In genomic region chr1:2525524-2525895, GRCh38 we compare ENCODE assay signal across 8 cellular contexts. TPM values are rescaled to one million over a fixed set of nuclear protein-coding genes. Genes with fewer than 3 reads are reported as not detected.
A peak's percentile ranks its signal among the peaks of the same experiment; 100 is the strongest.
DNase-seq lines count a peak whose midpoint lies in the region; ATAC-seq and TF ChIP-seq lines count a peak whose summit lies in the region.

No MANE protein-coding gene starts in this region.

- H3K9me3 Mint-ChIP-seq in T-helper 2 cell treated with Interferon-gamma antibody and Interleukin-4, amounts not matched to agents 5 μg/mL and 100 μg/mL, for 36 hours = no peaks in the 10 kb centered on the region
- no peaks in the 10 kb centered on the region for H3K9me3 Mint-ChIP-seq in activated naive CD8-positive, alpha-beta T cell treated with anti-CD3 and anti-CD28 coated beads, Interleukin-2, amount 10 ng/mL, durations not matched to agents 7 days and 5 days

- peak overlapping the region; percentile 6 to 91 for H3K27ac ChIP-seq in testis

- POLR2A ChIA-PET in activated naive CD8-positive, alpha-beta T cell treated with anti-CD3 and anti-CD28 coated beads, Interleukin-2, amount 10 ng/mL, durations not matched to agents 7 days and 5 days (lab: Charles Lee) = interaction anchor here (0.6 to 4.2 kb wide), 15 partner anchors 8 to 331 kb away, joined by 3 to 128 read pairs (median 4); partner anchors contain the start of genes MORN1, PEX10, PRXL2B and RER1

- no peaks in the 10 kb centered on the region for H3K9me3 ChIP-seq in testis

- H3K27me3 Mint-ChIP-seq in T-helper 2 cell treated with Interferon-gamma antibody and Interleukin-4, amounts not matched to agents 5 μg/mL and 100 μg/mL, for 36 hours (ENCODE audit: low read depth) = peaks cover 11% of the 10 kb centered on the region
- H3K27me3 Mint-ChIP-seq in activated naive CD8-positive, alpha-beta T cell treated with anti-CD3 and anti-CD28 coated beads, Interleukin-2, amount 10 ng/mL, durations not matched to agents 7 days and 5 days = peaks cover 10% of the 10 kb centered on the region

- TF ChIP-seq POLR2A in testis (IDR thresholded peaks at IDR 0.05) = no peak

- H3K27ac Mint-ChIP-seq in T-helper 2 cell treated with Interferon-gamma antibody and Interleukin-4, amounts not matched to agents 5 μg/mL and 100 μg/mL, for 36 hours = no peak overlapping the region
- H3K27ac Mint-ChIP-seq in activated naive CD8-positive, alpha-beta T cell treated with anti-CD3 and anti-CD28 coated beads, Interleukin-2, amount 10 ng/mL, durations not matched to agents 7 days and 5 days = peak overlapping the region; percentile 92

- intact Hi-C loops in testis (cut with DNase I; ENCODE audit: low total_unique reads) = no loop called here

- no peak for ATAC-seq in activated naive CD8-positive, alpha-beta T cell treated with anti-CD3 and anti-CD28 coated beads, Interleukin-2, amount 10 ng/mL, durations not matched to agents 7 days and 5 days (ENCODE audit: low read depth)

- whole genome bisulfite sequencing in testis, 2 donors = 0 to 1% methylated on average over 4 to 18 of the region's 18 CpGs

- H3K4me3 ChIP-seq in testis = peak overlapping the region; percentile 71 to 82

- no peaks in the 10 kb centered on the region for H3K36me3 ChIP-seq in testis (ENCODE audit: low read depth, missing control alignments)

- peaks cover 30% of the 10 kb centered on the region for H3K4me1 Mint-ChIP-seq in T-helper 2 cell treated with Interferon-gamma antibody and Interleukin-4, amounts not matched to agents 5 μg/mL and 100 μg/mL, for 36 hours (ENCODE audit: low read depth)
- peaks cover 33% of the 10 kb centered on the region for H3K4me1 Mint-ChIP-seq in activated naive CD8-positive, alpha-beta T cell treated with anti-CD3 and anti-CD28 coated beads, Interleukin-2, amount 10 ng/mL, durations not matched to agents 7 days and 5 days

- H3K36me3 Mint-ChIP-seq in T-helper 2 cell treated with Interferon-gamma antibody and Interleukin-4, amounts not matched to agents 5 μg/mL and 100 μg/mL, for 36 hours (ENCODE audit: low read depth) = peaks cover 17% of the 10 kb centered on the region
- H3K36me3 Mint-ChIP-seq in activated naive CD8-positive, alpha-beta T cell treated with anti-CD3 and anti-CD28 coated beads, Interleukin-2, amount 10 ng/mL, durations not matched to agents 7 days and 5 days = no peaks in the 10 kb centered on the region

- no peak for DNase-seq in T-helper 2 cell treated with Interferon-gamma antibody and Interleukin-4, amounts not matched to agents 5 μg/mL and 100 μg/mL, for 36 hours (ENCODE audit: low spot score)
- DNase-seq in T-helper 2 cell = no peak
- DNase-seq in activated naive CD8-positive, alpha-beta T cell treated with anti-CD3 and anti-CD28 coated beads, Interleukin-2, amount 10 ng/mL, durations not matched to agents 7 days and 5 days = no peak
- DNase-seq in left kidney (ENCODE audit: low read depth, low spot score) = peak; percentile 47
- DNase-seq in testis = no peak
- DNase-seq in LoVo (ENCODE audit: low spot score) = no peak
- no peak for DNase-seq in middle frontal gyrus (ENCODE audit: extremely low spot score, low spot score)
- no peak for DNase-seq in C1 segment of cervical spinal cord (lab: John Stamatoyannopoulos, UW)

- TF ChIP-seq CTCF in testis (IDR thresholded peaks at IDR 0.05) = no peak

- H3K4me3 Mint-ChIP-seq in T-helper 2 cell treated with Interferon-gamma antibody and Interleukin-4, amounts not matched to agents 5 μg/mL and 100 μg/mL, for 36 hours = peak overlapping the region; percentile 83
- H3K4me3 Mint-ChIP-seq in activated naive CD8-positive, alpha-beta T cell treated with anti-CD3 and anti-CD28 coated beads, Interleukin-2, amount 10 ng/mL, durations not matched to agents 7 days and 5 days = peak overlapping the region; percentile 86

- H3K4me1 ChIP-seq in testis = peaks cover 46% of the 10 kb centered on the region

- no peaks in the 10 kb centered on the region for H3K27me3 ChIP-seq in testis

RNA-seq across cellular contexts. Expression of gene PANK4, which starts 0.9 kb away (rescaled TPM):
- 10 to 100 TPM; 86.5 to 88.9 TPM for total RNA-seq in activated naive CD8-positive, alpha-beta T cell treated with anti-CD3 and anti-CD28 coated beads, Interleukin-2, amount 10 ng/mL, durations not matched to agents 7 days and 5 days
- total RNA-seq in testis = 10 to 100 TPM; 65.9 to 84.7 TPM
- polyA plus RNA-seq in testis (ENCODE audit: insufficient read depth, low read depth, low replicate concordance) = 23.2 TPM

RNA-seq across cellular contexts. Expression of gene HES5, which starts 4.6 kb away (rescaled TPM):
- total RNA-seq in activated naive CD8-positive, alpha-beta T cell treated with anti-CD3 and anti-CD28 coated beads, Interleukin-2, amount 10 ng/mL, durations not matched to agents 7 days and 5 days = not detected
- 1 to 10 TPM; 2.8 to 4.2 TPM for total RNA-seq in testis
- polyA plus RNA-seq in testis (ENCODE audit: insufficient read depth, low read depth, low replicate concordance) = 1.1 TPM

RNA-seq across cellular contexts. Expression of gene TNFRSF14, which starts 30.7 kb away (rescaled TPM):
- total RNA-seq in activated naive CD8-positive, alpha-beta T cell treated with anti-CD3 and anti-CD28 coated beads, Interleukin-2, amount 10 ng/mL, durations not matched to agents 7 days and 5 days = 100 to 1,000 TPM; 131 to 134 TPM
- total RNA-seq in testis = 10 to 100 TPM; 39.0 to 45.1 TPM
- 26.0 TPM for polyA plus RNA-seq in testis (ENCODE audit: insufficient read depth, low read depth, low replicate concordance)

RNA-seq across cellular contexts. Expression of gene PLCH2, which starts 49.4 kb away (rescaled TPM):
- 10 to 100 TPM; 28.2 to 30.3 TPM for total RNA-seq in activated naive CD8-positive, alpha-beta T cell treated with anti-CD3 and anti-CD28 coated beads, Interleukin-2, amount 10 ng/mL, durations not matched to agents 7 days and 5 days
- total RNA-seq in testis = 1 to 10 TPM; 5.7 to 6.5 TPM
- 2.7 TPM for polyA plus RNA-seq in testis (ENCODE audit: insufficient read depth, low read depth, low replicate concordance)
